In the genomic region with DNA sequence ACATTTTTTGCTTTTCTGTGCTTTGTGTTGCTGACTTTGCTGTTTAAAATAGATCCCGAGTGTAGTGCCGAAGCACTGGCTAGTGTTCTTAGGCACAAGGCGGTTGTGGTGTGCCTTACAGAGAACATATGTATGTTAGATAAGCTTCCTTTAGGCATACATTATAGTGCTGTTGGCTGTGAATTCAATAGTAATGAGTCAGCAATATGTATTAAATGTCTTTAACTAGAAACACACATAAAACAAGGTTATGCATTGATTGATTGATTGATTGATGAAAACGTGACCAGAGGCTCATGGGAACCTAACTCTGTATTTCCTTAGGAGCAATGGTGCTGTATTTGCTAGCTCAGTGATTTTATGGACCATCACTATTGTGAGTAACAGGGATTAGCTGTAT, we compare ENCODE assay signal across 1 cellular context.
TF ChIP-seq lines count a peak whose summit lies in the region.

No MANE protein-coding gene starts in this region.

TF ChIP-seq in GM23338, 12 proteins besides CTCF, POLR2A, EP300 and RAD21:
- TF ChIP-seq, protein P1, sequence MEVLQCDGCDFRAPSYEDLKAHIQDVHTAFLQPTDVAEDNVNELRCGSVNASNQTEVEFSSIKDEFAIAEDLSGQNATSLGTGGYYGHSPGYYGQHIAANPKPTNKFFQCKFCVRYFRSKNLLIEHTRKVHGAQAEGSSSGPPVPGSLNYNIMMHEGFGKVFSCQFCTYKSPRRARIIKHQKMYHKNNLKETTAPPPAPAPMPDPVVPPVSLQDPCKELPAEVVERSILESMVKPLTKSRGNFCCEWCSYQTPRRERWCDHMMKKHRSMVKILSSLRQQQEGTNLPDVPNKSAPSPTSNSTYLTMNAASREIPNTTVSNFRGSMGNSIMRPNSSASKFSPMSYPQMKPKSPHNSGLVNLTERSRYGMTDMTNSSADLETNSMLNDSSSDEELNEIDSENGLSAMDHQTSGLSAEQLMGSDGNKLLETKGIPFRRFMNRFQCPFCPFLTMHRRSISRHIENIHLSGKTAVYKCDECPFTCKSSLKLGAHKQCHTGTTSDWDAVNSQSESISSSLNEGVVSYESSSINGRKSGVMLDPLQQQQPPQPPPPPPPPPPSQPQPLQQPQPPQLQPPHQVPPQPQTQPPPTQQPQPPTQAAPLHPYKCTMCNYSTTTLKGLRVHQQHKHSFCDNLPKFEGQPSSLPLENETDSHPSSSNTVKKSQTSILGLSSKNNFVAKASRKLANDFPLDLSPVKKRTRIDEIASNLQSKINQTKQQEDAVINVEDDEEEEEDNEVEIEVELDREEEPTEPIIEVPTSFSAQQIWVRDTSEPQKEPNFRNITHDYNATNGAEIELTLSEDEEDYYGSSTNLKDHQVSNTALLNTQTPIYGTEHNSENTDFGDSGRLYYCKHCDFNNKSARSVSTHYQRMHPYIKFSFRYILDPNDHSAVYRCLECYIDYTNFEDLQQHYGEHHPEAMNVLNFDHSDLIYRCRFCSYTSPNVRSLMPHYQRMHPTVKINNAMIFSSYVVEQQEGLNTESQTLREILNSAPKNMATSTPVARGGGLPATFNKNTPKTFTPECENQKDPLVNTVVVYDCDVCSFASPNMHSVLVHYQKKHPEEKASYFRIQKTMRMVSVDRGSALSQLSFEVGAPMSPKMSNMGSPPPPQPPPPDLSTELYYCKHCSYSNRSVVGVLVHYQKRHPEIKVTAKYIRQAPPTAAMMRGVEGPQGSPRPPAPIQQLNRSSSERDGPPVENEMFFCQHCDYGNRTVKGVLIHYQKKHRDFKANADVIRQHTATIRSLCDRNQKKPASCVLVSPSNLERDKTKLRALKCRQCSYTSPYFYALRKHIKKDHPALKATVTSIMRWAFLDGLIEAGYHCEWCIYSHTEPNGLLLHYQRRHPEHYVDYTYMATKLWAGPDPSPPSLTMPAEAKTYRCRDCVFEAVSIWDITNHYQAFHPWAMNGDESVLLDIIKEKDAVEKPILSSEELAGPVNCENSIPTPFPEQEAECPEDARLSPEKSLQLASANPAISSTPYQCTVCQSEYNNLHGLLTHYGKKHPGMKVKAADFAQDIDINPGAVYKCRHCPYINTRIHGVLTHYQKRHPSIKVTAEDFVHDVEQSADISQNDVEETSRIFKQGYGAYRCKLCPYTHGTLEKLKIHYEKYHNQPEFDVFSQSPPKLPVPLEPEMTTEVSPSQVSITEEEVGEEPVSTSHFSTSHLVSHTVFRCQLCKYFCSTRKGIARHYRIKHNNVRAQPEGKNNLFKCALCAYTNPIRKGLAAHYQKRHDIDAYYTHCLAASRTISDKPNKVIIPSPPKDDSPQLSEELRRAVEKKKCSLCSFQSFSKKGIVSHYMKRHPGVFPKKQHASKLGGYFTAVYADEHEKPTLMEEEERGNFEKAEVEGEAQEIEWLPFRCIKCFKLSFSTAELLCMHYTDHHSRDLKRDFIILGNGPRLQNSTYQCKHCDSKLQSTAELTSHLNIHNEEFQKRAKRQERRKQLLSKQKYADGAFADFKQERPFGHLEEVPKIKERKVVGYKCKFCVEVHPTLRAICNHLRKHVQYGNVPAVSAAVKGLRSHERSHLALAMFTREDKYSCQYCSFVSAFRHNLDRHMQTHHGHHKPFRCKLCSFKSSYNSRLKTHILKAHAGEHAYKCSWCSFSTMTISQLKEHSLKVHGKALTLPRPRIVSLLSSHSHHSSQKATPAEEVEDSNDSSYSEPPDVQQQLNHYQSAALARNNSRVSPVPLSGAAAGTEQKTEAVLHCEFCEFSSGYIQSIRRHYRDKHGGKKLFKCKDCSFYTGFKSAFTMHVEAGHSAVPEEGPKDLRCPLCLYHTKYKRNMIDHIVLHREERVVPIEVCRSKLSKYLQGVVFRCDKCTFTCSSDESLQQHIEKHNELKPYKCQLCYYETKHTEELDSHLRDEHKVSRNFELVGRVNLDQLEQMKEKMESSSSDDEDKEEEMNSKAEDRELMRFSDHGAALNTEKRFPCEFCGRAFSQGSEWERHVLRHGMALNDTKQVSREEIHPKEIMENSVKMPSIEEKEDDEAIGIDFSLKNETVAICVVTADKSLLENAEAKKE (CRISPR knock-in tag; IDR thresholded peaks at IDR 0.05): no peak
- TF ChIP-seq, protein P2, sequence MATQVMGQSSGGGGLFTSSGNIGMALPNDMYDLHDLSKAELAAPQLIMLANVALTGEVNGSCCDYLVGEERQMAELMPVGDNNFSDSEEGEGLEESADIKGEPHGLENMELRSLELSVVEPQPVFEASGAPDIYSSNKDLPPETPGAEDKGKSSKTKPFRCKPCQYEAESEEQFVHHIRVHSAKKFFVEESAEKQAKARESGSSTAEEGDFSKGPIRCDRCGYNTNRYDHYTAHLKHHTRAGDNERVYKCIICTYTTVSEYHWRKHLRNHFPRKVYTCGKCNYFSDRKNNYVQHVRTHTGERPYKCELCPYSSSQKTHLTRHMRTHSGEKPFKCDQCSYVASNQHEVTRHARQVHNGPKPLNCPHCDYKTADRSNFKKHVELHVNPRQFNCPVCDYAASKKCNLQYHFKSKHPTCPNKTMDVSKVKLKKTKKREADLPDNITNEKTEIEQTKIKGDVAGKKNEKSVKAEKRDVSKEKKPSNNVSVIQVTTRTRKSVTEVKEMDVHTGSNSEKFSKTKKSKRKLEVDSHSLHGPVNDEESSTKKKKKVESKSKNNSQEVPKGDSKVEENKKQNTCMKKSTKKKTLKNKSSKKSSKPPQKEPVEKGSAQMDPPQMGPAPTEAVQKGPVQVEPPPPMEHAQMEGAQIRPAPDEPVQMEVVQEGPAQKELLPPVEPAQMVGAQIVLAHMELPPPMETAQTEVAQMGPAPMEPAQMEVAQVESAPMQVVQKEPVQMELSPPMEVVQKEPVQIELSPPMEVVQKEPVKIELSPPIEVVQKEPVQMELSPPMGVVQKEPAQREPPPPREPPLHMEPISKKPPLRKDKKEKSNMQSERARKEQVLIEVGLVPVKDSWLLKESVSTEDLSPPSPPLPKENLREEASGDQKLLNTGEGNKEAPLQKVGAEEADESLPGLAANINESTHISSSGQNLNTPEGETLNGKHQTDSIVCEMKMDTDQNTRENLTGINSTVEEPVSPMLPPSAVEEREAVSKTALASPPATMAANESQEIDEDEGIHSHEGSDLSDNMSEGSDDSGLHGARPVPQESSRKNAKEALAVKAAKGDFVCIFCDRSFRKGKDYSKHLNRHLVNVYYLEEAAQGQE (IDR thresholded peaks at IDR 0.05; ENCODE audit: unreplicated experiment): no peak
- TF ChIP-seq, protein P3, sequence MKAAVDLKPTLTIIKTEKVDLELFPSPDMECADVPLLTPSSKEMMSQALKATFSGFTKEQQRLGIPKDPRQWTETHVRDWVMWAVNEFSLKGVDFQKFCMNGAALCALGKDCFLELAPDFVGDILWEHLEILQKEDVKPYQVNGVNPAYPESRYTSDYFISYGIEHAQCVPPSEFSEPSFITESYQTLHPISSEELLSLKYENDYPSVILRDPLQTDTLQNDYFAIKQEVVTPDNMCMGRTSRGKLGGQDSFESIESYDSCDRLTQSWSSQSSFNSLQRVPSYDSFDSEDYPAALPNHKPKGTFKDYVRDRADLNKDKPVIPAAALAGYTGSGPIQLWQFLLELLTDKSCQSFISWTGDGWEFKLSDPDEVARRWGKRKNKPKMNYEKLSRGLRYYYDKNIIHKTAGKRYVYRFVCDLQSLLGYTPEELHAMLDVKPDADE (IDR thresholded peaks at IDR 0.05): no peak
- TF ChIP-seq POLR2AphosphoS5 (IDR thresholded peaks at IDR 0.05; ENCODE audit: low read depth) (no peak), EZH2 (IDR thresholded peaks at IDR 0.05; ENCODE audit: low read depth, unreplicated experiment) (no peak), CREB1 (CRISPR knock-in tag; IDR thresholded peaks at IDR 0.05; ENCODE audit: low read depth) (no peak), EZH2phosphoT487 (IDR thresholded peaks at IDR 0.05; ENCODE audit: unreplicated experiment) (no peak), JUNB (IDR thresholded peaks at IDR 0.05; ENCODE audit: unreplicated experiment) (no peak), NANOG (IDR thresholded peaks at IDR 0.05; ENCODE audit: borderline replicate concordance) (no peak), ZNF331 (CRISPR knock-in tag; IDR thresholded peaks at IDR 0.05; ENCODE audit: low read depth) (no peak), ZNF114 (CRISPR knock-in tag; IDR thresholded peaks at IDR 0.05) (no peak), STAT1 (IDR thresholded peaks at IDR 0.05; ENCODE audit: unreplicated experiment) (no peak)
